30 cellular contexts compared by ENCODE assay signal in genomic region chr19:37012093-37012745, GRCh38.
"Had no signal": no experiment of that assay in that cellular context is flagged by ENCODE, and none has a peak within 500 bp of the region (broad histone marks: within the 10 kb centered on the region; RNA-seq: fewer than 3 reads in every experiment).

No MANE protein-coding gene starts in this region.

- H3K27ac ChIP-seq: PC-9, RWPE1, SJCRH30, SK-N-MC had no signal

- H3K4me3 Mint-ChIP-seq: T-cell had no signal

- ATAC-seq: Panc1, Right ventricle myocardium inferior, SK-N-SH treated with all-trans-retinoic acid at 6 μM for 48 hours, T-cell had no signal

- H3K27me3 Mint-ChIP-seq: T-cell had no signal

- DNase-seq: Kasumi-1, MG63, MV-4-11, NCI-H1092, NCI-H1105, NCI-H1417 treated with DMSO at 0.1 percent for 48 hours, NCI-H1436 treated with DMSO at 0.1 percent for 48 hours, NCI-H1694 treated with DMSO at 0.1 percent for 48 hours, NCI-H187 treated with DMSO at 0.1 percent for 48 hours, NCI-H2029, NCI-H2081 treated with DMSO at 0.1 percent for 48 hours, NCI-H2107, NCI-H2171, NCI-H226, NCI-H446 treated with DMSO at 0.1 percent for 48 hours, NCI-H510A, NCI-H524, NCI-H69, NCI-H748 treated with DMSO at 0.1 percent for 48 hours, NCI-H82, PC-9, SHP77, SIG-M5, SJCRH30, T-cell had no signal

- H3K36me3 ChIP-seq: MG63, SJCRH30 had no signal

- H3K4me2 ChIP-seq: PC-9 had no signal

- H3K9me3 ChIP-seq: SJCRH30 had no signal

- H3K4me3 ChIP-seq: MG63, PC-9, SJCRH30, SK-N-MC had no signal

- H3K27me3 ChIP-seq: MG63, SJCRH30 had no signal

- H3K27ac Mint-ChIP-seq: T-cell had no signal

- H3K4me1 ChIP-seq: SJCRH30 had no signal

- H2AFZ ChIP-seq: PC-9 had no signal
